ENCODE assay signal across 9 cellular contexts in genomic region chr10:49076741-49077521, GRCh38. TPM values are rescaled to one million over a fixed set of nuclear protein-coding genes. Genes with fewer than 3 reads are reported as not detected.
DNase-seq lines count a peak whose midpoint lies in the region; ATAC-seq and FAIRE-seq lines count a peak whose summit lies in the region.
"Had no signal": no experiment of that assay in that cellular context is flagged by ENCODE, and none has a peak within 500 bp of the region (broad histone marks: within the 10 kb centered on the region; RNA-seq: fewer than 3 reads in every experiment).

No MANE protein-coding gene starts in this region.

- peaks cover 0 to 5% (median 0%) of the 10 kb centered on the region in 11 donors for H3K9me3 Mint-ChIP-seq in naive thymus-derived CD4-positive, alpha-beta T cell

- FAIRE-seq in RCC 7860 (lab: Jason Lieb, UNC) = no peak

- H3K27me3 ChIP-seq in naive thymus-derived CD4-positive, alpha-beta T cell (ENCODE audit: control insufficient read depth in 2 of 2, insufficient read depth in 2 of 2, low read length in 2 of 2) = no peaks in the 10 kb centered on the region
- H3K27me3 ChIP-seq: hepatocyte had no signal

- no peak overlapping the region for H3K27ac ChIP-seq in naive thymus-derived CD4-positive, alpha-beta T cell (ENCODE audit: low read depth, low read length)
- H3K27ac ChIP-seq: hepatocyte had no signal

- no peaks in the 10 kb centered on the region for H3K9me3 ChIP-seq in naive thymus-derived CD4-positive, alpha-beta T cell (ENCODE audit: control insufficient read depth in 2 of 3, low read length in 3 of 3)

- intact Hi-C loops in naive thymus-derived CD4-positive, alpha-beta T cell (cut with micrococcal nuclease) = no loop called here
- intact Hi-C loops in posterior cingulate gyrus (cut with DNase I) = no loop called here

- H3K27ac Mint-ChIP-seq in naive thymus-derived CD4-positive, alpha-beta T cell = peak overlapping the region in 1 of 9 donors; percentile 27

- CTCF ChIA-PET in naive thymus-derived CD4-positive, alpha-beta T cell (lab: Charles Lee) = no interaction called here

- ATAC-seq in GM18511 (IDR thresholded peaks at IDR 0.05; ENCODE audit: unreplicated experiment) (peak; percentile 84), GM21786 (IDR thresholded peaks at IDR 0.05; ENCODE audit: unreplicated experiment) (peak; percentile 68)
- ATAC-seq in naive thymus-derived CD4-positive, alpha-beta T cell = peak; percentile 28

- H3K36me3 ChIP-seq in naive thymus-derived CD4-positive, alpha-beta T cell (ENCODE audit: control insufficient read depth in 2 of 3, insufficient read depth in 3 of 3, low read length in 3 of 3) = no peaks in the 10 kb centered on the region

- peak; percentile 12 for DNase-seq in RCC 7860 (ENCODE audit: low spot score)
- DNase-seq in naive thymus-derived CD4-positive, alpha-beta T cell = no peak
- DNase-seq in SIG-M5 treated with dmso at 0.1 percent for 504 hours (lab: John Stamatoyannopoulos, UW; ENCODE audit: unreplicated experiment) = no peak
- no peak for DNase-seq in posterior cingulate gyrus
- no peak for DNase-seq in stimulated activated CD4-positive, alpha-beta T cell treated with anti-CD3 and anti-CD28 coated beads, Interleukin-12 subunit alpha, Interleukin-12 subunit beta, amount 100 ng/mL, for 4 hours
- no peak for DNase-seq in cortex of kidney (lab: John Stamatoyannopoulos, UW)

- H3K4me3 ChIP-seq in naive thymus-derived CD4-positive, alpha-beta T cell (ENCODE audit: low read length) = no peak overlapping the region
- H3K4me3 ChIP-seq: hepatocyte had no signal

- peak overlapping the region in 1 of 10 donors; percentile 52 for H3K4me3 Mint-ChIP-seq in naive thymus-derived CD4-positive, alpha-beta T cell

- peaks cover 2 to 22% (median 10%) of the 10 kb centered on the region in 5 donors for H3K27me3 Mint-ChIP-seq in naive thymus-derived CD4-positive, alpha-beta T cell

- H3K4me1 ChIP-seq in naive thymus-derived CD4-positive, alpha-beta T cell (ENCODE audit: control insufficient read depth in 2 of 2, insufficient read depth in 2 of 2, low read length in 2 of 2) = no peaks in the 10 kb centered on the region

- H3K4me1 Mint-ChIP-seq in naive thymus-derived CD4-positive, alpha-beta T cell = peaks cover 0 to 27% (median 0%) of the 10 kb centered on the region in 7 donors

- H3K36me3 Mint-ChIP-seq in naive thymus-derived CD4-positive, alpha-beta T cell = peaks cover 0 to 6% (median 0%) of the 10 kb centered on the region in 5 donors

- POLR2A ChIA-PET in naive thymus-derived CD4-positive, alpha-beta T cell (lab: Charles Lee) = no interaction called here

RNA-seq across cellular contexts. Expression of gene VSTM4, which starts 38.4 kb away (rescaled TPM):
- total RNA-seq in naive thymus-derived CD4-positive, alpha-beta T cell = under 1 TPM in 1 of 5 experiments, not detected in 4; 0.12 TPM
- not detected for polyA plus RNA-seq in naive thymus-derived CD4-positive, alpha-beta T cell

RNA-seq across cellular contexts. Expression of gene FAM170B, which starts 56.9 kb away (rescaled TPM):
- under 1 TPM in 1 of 5 experiments, not detected in 4; 0.15 TPM for total RNA-seq in naive thymus-derived CD4-positive, alpha-beta T cell
- polyA plus RNA-seq in naive thymus-derived CD4-positive, alpha-beta T cell = not detected
- total RNA-seq: hepatocyte had no signal
- polyA plus RNA-seq: hepatocyte had no signal

Comparison
In these comparisons a context has a peak if more than half of its experiments do, and no peak if none do; other contexts are left out.
1. ATAC-seq: peak in every context shown above with its lines; median percentile 84 in GM18511; 68 in GM21786; 28 in naive thymus-derived CD4-positive, alpha-beta T cell.